1 cellular context compared by ENCODE assay signal in the genomic region with DNA sequence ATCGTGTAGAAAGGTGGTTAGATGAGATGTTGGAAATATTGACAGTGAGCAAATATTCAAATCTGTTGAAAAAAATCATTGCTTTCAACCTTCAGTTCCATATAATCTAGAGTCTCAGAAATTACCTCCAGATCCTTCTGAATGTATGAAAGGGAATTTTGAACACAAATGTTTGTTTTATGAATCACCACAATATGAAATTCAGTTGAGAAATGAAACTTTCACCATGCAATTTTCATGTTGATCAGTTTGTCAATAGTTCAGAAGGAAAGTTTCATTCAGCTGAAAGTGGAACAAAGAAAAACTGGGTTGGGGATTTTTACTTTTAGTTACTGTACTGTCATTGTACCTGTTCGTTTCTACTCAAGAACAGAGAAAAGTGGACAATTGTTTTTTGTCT.
TF ChIP-seq lines count a peak whose summit lies in the region.

No MANE protein-coding gene starts in this region.

TF ChIP-seq in A549, 52 proteins besides CTCF, POLR2A, EP300 and RAD21 (continued from another document):
- no peak for TF ChIP-seq REST (IDR thresholded peaks at IDR 0.05)
